Comparison of ENCODE assay signal across 1 cellular context in genomic region chr3:133676336-133677118, GRCh38.
A peak's percentile ranks its signal among the peaks of the same experiment; 100 is the strongest.
TF ChIP-seq lines count a peak whose summit lies in the region.

No MANE protein-coding gene starts in this region.

TF ChIP-seq in HepG2, 621 proteins besides CTCF, POLR2A, EP300 and RAD21 (continues in another document):
- TF ChIP-seq ZNF772 (CRISPR knock-in tag; IDR thresholded peaks at IDR 0.05) (no peak), ZNF326 (CRISPR knock-in tag; IDR thresholded peaks at IDR 0.05; ENCODE audit: borderline replicate concordance) (no peak), ERF (CRISPR knock-in tag; IDR thresholded peaks at IDR 0.05) (no peak), KMT2A (CRISPR knock-in tag; IDR thresholded peaks at IDR 0.05) (no peak), NFATC3 (CRISPR knock-in tag; IDR thresholded peaks at IDR 0.05) (no peak), ZNF891 (CRISPR knock-in tag; IDR thresholded peaks at IDR 0.05) (peak; percentile 62; the same call in 1 of the 2 replicates), HMG20B (CRISPR knock-in tag; conservative IDR thresholded peaks at IDR 0.05) (no peak), SRY (CRISPR knock-in tag; IDR thresholded peaks at IDR 0.05) (no peak), NR3C1 (CRISPR knock-in tag; IDR thresholded peaks at IDR 0.05) (no peak), ZNF138 (CRISPR knock-in tag; IDR thresholded peaks at IDR 0.05; ENCODE audit: low read depth) (no peak), NFIB (CRISPR knock-in tag; IDR thresholded peaks at IDR 0.05; ENCODE audit: borderline replicate concordance) (no peak), HNRNPH1 (optimal IDR thresholded peaks at IDR 0.05; ENCODE audit: low read depth, low read length) (no peak), ZNF280B (CRISPR knock-in tag; IDR thresholded peaks at IDR 0.05; ENCODE audit: borderline replicate concordance) (no peak), LCORL (IDR thresholded peaks at IDR 0.05) (no peak), LCORL (CRISPR knock-in tag; IDR thresholded peaks at IDR 0.05) (peak; percentile 32; the same call in 1 of the 2 replicates), ZNF263 (CRISPR knock-in tag; IDR thresholded peaks at IDR 0.05) (no peak), HDAC1 (CRISPR knock-in tag; IDR thresholded peaks at IDR 0.05) (no peak), THAP8 (CRISPR knock-in tag; IDR thresholded peaks at IDR 0.05; ENCODE audit: borderline replicate concordance) (no peak), FOXA1 (IDR thresholded peaks at IDR 0.05) (no peak), FOXA1 (CRISPR knock-in tag; IDR thresholded peaks at IDR 0.05) (no peak), ISL2 (CRISPR knock-in tag; IDR thresholded peaks at IDR 0.05) (no peak), NFE2 (CRISPR knock-in tag; IDR thresholded peaks at IDR 0.05) (no peak), MEIS1 (CRISPR knock-in tag; IDR thresholded peaks at IDR 0.05; ENCODE audit: borderline replicate concordance) (no peak), WIZ (CRISPR knock-in tag; IDR thresholded peaks at IDR 0.05) (no peak), SNAI1 (CRISPR knock-in tag; IDR thresholded peaks at IDR 0.05; ENCODE audit: borderline replicate concordance) (no peak), ZNF547 (CRISPR knock-in tag; IDR thresholded peaks at IDR 0.05) (no peak), SP2 (CRISPR knock-in tag; IDR thresholded peaks at IDR 0.05) (no peak), CEBPB (IDR thresholded peaks at IDR 0.05; ENCODE audit: borderline replicate concordance, low read depth, low read length) (no peak), AGO1 (IDR thresholded peaks at IDR 0.05; ENCODE audit: low read depth, low read length, poor library complexity, severe bottlenecking) (no peak), ZBTB1 (CRISPR knock-in tag; IDR thresholded peaks at IDR 0.05; ENCODE audit: borderline replicate concordance) (no peak), ZBTB46 (CRISPR knock-in tag; IDR thresholded peaks at IDR 0.05; ENCODE audit: borderline replicate concordance) (no peak), SRF (IDR thresholded peaks at IDR 0.05; ENCODE audit: low read depth, low read length) (no peak), ZFP91 (CRISPR knock-in tag; IDR thresholded peaks at IDR 0.05; ENCODE audit: borderline replicate concordance) (peak; percentile 33; the same call in 1 of the 2 replicates), AFF4 (CRISPR knock-in tag; IDR thresholded peaks at IDR 0.05) (no peak), CSRNP1 (CRISPR knock-in tag; IDR thresholded peaks at IDR 0.05) (peak; percentile 80), DNMT3B (CRISPR knock-in tag; conservative IDR thresholded peaks at IDR 0.05) (no peak), ZNF264 (CRISPR knock-in tag; IDR thresholded peaks at IDR 0.05) (no peak), ZNF503 (CRISPR knock-in tag; IDR thresholded peaks at IDR 0.05) (no peak), ZNF207 (IDR thresholded peaks at IDR 0.05; ENCODE audit: borderline replicate concordance) (no peak), FOXC1 (CRISPR knock-in tag; IDR thresholded peaks at IDR 0.05; ENCODE audit: borderline replicate concordance) (0 out of 2 replicates have a peak, but pooled peaks have one; percentile 37), RXRB (CRISPR knock-in tag; IDR thresholded peaks at IDR 0.05; ENCODE audit: borderline replicate concordance) (0 out of 2 replicates have a peak, but pooled peaks have one; percentile 17), SMYD3 (CRISPR knock-in tag; IDR thresholded peaks at IDR 0.05) (0 out of 2 replicates have a peak, but pooled peaks have one; percentile 56), ZNF75D (CRISPR knock-in tag; IDR thresholded peaks at IDR 0.05; ENCODE audit: borderline replicate concordance) (no peak), MNT (IDR thresholded peaks at IDR 0.05) (no peak), ZNF687 (CRISPR knock-in tag; IDR thresholded peaks at IDR 0.05) (peak; percentile 81), ATF1 (CRISPR knock-in tag; IDR thresholded peaks at IDR 0.05) (no peak), SNAPC2 (CRISPR knock-in tag; IDR thresholded peaks at IDR 0.05) (peak; percentile 77; the same call in 1 of the 2 replicates)
